ENCODE assay signal across 1 cellular context in the genomic region with DNA sequence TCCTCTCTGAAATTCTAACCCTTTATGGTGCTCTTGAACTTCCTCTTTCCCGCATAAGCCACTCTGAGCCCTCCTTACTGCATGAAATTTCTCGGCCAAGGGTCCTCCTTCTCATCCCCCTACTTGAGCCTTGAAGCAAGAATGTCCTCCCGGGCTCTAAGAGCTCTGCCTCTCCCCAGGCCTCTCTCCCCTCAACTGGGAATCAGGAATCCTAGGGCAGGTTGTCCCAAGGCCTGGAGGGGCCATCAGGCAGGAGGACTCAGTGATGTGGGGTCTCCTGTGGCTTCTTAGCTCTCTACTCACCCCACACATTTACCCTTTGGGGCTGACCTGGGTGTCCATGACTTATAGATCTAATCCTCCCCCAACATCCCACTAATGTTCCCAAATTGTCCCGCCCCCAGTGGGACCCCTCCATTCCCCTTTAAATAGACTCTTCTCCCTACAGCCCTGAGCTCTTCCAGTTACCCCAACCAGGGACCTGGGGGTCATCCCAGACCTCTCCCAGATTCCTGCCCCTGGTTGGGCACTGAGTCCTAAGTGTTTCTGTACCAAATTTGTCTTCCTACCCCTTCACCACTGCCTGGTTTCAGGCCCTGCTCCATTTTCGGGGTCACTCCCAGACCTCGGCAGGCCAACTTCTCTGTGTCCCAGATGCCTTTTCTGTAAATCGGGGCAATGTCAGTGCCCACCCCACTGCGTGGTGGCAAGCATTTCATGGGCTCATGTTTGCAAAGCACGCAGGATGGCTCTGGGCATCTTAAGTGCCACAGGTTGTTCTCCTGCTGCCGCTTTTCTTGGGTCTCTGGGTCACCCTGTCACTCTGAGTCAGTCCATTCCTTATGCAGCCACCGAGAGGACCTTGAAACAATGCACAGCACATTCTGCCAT.
TF ChIP-seq lines count a peak whose summit lies in the region.

No MANE protein-coding gene starts in this region.

TF ChIP-seq in SK-N-SH treated with all-trans-retinoic acid at 6 μM for 48 hours, 23 proteins besides CTCF, POLR2A, EP300 and RAD21 (continued from another document):
- TF ChIP-seq, protein P1, sequence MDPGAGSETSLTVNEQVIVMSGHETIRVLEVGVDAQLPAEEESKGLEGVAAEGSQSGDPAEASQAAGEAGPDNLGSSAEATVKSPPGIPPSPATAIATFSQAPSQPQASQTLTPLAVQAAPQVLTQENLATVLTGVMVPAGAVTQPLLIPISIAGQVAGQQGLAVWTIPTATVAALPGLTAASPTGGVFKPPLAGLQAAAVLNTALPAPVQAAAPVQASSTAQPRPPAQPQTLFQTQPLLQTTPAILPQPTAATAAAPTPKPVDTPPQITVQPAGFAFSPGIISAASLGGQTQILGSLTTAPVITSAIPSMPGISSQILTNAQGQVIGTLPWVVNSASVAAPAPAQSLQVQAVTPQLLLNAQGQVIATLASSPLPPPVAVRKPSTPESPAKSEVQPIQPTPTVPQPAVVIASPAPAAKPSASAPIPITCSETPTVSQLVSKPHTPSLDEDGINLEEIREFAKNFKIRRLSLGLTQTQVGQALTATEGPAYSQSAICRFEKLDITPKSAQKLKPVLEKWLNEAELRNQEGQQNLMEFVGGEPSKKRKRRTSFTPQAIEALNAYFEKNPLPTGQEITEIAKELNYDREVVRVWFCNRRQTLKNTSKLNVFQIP (CRISPR knock-in tag; IDR thresholded peaks at IDR 0.05; ENCODE audit: borderline replicate concordance, low read depth): no peak
- TF ChIP-seq ARNTL (CRISPR knock-in tag; IDR thresholded peaks at IDR 0.05; ENCODE audit: borderline replicate concordance, low read depth): no peak
- TF ChIP-seq TCF4 (CRISPR knock-in tag; IDR thresholded peaks at IDR 0.05; ENCODE audit: borderline replicate concordance): no peak
- TF ChIP-seq GLIS3 (CRISPR knock-in tag; IDR thresholded peaks at IDR 0.05): no peak
- TF ChIP-seq SNAI2 (CRISPR knock-in tag; IDR thresholded peaks at IDR 0.05): no peak
- no peak for TF ChIP-seq ZNF70 (CRISPR knock-in tag; IDR thresholded peaks at IDR 0.05)
TF ChIP-seq in SK-N-SH treated with all-trans-retinoic acid at 6 μM for 48 hours: peak in this region for 0.
